1 cellular context compared by ENCODE assay signal in the genomic region with DNA sequence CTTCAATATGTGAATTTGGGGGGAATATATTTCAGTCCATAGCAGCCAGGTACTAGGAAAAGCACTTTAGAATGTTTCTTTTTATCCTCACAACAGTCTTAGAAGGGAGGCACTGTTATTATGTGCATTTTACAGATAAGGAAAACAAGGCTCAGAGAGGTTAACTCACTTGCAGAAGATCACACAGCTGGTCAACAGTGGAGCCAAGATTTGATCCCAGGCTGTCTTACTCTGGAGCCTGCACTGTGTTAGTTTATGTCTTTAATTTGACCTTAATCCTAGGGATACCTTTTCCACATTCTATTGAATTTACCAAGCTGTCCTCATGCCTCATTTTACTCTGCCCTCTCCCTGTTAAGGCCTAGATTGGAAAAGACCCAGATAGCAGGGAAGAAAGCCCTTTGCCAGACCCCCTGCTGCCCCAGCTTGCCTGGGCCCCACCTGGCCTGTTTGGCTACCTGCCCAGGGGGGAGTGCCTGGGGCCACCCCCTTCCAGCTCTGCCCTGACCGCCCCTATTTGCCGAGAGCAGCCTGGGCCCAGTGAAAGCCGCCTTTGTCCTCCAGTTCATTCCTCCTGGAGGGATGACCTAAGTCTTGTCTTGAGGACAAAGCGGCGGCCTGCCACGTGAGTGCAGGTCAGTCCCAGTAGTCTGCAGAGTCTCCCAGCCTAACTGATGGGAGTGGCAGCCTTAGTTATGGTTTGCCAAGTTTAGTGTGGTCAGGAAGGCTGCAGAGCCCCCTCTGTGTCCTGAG.
TF ChIP-seq lines count a peak whose summit lies in the region.

No MANE protein-coding gene starts in this region.

TF ChIP-seq in HepG2, 621 proteins besides CTCF, POLR2A, EP300 and RAD21 (continued from another document and continues in another):
- TF ChIP-seq, protein P1, sequence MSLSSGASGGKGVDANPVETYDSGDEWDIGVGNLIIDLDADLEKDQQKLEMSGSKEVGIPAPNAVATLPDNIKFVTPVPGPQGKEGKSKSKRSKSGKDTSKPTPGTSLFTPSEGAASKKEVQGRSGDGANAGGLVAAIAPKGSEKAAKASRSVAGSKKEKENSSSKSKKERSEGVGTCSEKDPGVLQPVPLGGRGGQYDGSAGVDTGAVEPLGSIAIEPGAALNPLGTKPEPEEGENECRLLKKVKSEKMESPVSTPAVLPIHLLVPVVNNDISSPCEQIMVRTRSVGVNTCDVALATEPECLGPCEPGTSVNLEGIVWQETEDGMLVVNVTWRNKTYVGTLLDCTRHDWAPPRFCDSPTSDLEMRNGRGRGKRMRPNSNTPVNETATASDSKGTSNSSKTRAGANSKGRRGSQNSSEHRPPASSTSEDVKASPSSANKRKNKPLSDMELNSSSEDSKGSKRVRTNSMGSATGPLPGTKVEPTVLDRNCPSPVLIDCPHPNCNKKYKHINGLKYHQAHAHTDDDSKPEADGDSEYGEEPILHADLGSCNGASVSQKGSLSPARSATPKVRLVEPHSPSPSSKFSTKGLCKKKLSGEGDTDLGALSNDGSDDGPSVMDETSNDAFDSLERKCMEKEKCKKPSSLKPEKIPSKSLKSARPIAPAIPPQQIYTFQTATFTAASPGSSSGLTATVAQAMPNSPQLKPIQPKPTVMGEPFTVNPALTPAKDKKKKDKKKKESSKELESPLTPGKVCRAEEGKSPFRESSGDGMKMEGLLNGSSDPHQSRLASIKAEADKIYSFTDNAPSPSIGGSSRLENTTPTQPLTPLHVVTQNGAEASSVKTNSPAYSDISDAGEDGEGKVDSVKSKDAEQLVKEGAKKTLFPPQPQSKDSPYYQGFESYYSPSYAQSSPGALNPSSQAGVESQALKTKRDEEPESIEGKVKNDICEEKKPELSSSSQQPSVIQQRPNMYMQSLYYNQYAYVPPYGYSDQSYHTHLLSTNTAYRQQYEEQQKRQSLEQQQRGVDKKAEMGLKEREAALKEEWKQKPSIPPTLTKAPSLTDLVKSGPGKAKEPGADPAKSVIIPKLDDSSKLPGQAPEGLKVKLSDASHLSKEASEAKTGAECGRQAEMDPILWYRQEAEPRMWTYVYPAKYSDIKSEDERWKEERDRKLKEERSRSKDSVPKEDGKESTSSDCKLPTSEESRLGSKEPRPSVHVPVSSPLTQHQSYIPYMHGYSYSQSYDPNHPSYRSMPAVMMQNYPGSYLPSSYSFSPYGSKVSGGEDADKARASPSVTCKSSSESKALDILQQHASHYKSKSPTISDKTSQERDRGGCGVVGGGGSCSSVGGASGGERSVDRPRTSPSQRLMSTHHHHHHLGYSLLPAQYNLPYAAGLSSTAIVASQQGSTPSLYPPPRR (CRISPR knock-in tag; IDR thresholded peaks at IDR 0.05; ENCODE audit: borderline replicate concordance) = peak; percentile 57
- TF ChIP-seq PHF8 (CRISPR knock-in tag; IDR thresholded peaks at IDR 0.05) = no peak
- TF ChIP-seq, protein P2, sequence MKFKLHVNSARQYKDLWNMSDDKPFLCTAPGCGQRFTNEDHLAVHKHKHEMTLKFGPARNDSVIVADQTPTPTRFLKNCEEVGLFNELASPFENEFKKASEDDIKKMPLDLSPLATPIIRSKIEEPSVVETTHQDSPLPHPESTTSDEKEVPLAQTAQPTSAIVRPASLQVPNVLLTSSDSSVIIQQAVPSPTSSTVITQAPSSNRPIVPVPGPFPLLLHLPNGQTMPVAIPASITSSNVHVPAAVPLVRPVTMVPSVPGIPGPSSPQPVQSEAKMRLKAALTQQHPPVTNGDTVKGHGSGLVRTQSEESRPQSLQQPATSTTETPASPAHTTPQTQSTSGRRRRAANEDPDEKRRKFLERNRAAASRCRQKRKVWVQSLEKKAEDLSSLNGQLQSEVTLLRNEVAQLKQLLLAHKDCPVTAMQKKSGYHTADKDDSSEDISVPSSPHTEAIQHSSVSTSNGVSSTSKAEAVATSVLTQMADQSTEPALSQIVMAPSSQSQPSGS (CRISPR knock-in tag; IDR thresholded peaks at IDR 0.05) = peak; percentile 69
- no peak for TF ChIP-seq WIZ (CRISPR knock-in tag; IDR thresholded peaks at IDR 0.05)
- TF ChIP-seq ZNF768 (CRISPR knock-in tag; IDR thresholded peaks at IDR 0.05) = peak; percentile 93
- TF ChIP-seq BHLHE40 (IDR thresholded peaks at IDR 0.05; ENCODE audit: low read length) = peak; percentile 52; the same call in 1 of the 2 replicates
- TF ChIP-seq ADNP (CRISPR knock-in tag; IDR thresholded peaks at IDR 0.05) = peak; percentile 51; the same call in 1 of the 2 replicates
- TF ChIP-seq, protein P3, sequence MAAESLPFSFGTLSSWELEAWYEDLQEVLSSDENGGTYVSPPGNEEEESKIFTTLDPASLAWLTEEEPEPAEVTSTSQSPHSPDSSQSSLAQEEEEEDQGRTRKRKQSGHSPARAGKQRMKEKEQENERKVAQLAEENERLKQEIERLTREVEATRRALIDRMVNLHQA (CRISPR knock-in tag; IDR thresholded peaks at IDR 0.05) = no peak
- peak; percentile 27; the same call in 1 of the 2 replicates for TF ChIP-seq MXD4 (CRISPR knock-in tag; IDR thresholded peaks at IDR 0.05)
- no peak for TF ChIP-seq LCORL (IDR thresholded peaks at IDR 0.05)
- 0 out of 2 replicates have a peak, but pooled peaks have one; percentile 49 for TF ChIP-seq LCORL (CRISPR knock-in tag; IDR thresholded peaks at IDR 0.05)
- peak; percentile 42; the same call in 1 of the 2 replicates for TF ChIP-seq FOXO1 (CRISPR knock-in tag; IDR thresholded peaks at IDR 0.05)
- TF ChIP-seq PHF21A (CRISPR knock-in tag; IDR thresholded peaks at IDR 0.05) = peak; percentile 75; the same call in 1 of the 2 replicates
- TF ChIP-seq, protein P4, sequence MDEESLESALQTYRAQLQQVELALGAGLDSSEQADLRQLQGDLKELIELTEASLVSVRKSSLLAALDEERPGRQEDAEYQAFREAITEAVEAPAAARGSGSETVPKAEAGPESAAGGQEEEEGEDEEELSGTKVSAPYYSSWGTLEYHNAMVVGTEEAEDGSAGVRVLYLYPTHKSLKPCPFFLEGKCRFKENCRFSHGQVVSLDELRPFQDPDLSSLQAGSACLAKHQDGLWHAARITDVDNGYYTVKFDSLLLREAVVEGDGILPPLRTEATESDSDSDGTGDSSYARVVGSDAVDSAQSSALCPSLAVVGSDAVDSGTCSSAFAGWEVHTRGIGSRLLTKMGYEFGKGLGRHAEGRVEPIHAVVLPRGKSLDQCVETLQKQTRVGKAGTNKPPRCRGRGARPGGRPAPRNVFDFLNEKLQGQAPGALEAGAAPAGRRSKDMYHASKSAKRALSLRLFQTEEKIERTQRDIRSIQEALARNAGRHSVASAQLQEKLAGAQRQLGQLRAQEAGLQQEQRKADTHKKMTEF (CRISPR knock-in tag; IDR thresholded peaks at IDR 0.05) = peak; percentile 46; the same call in 1 of the 2 replicates
- TF ChIP-seq, protein P5, sequence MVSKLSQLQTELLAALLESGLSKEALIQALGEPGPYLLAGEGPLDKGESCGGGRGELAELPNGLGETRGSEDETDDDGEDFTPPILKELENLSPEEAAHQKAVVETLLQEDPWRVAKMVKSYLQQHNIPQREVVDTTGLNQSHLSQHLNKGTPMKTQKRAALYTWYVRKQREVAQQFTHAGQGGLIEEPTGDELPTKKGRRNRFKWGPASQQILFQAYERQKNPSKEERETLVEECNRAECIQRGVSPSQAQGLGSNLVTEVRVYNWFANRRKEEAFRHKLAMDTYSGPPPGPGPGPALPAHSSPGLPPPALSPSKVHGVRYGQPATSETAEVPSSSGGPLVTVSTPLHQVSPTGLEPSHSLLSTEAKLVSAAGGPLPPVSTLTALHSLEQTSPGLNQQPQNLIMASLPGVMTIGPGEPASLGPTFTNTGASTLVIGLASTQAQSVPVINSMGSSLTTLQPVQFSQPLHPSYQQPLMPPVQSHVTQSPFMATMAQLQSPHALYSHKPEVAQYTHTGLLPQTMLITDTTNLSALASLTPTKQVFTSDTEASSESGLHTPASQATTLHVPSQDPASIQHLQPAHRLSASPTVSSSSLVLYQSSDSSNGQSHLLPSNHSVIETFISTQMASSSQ (IDR thresholded peaks at IDR 0.05; ENCODE audit: low read depth) = 0 out of 2 replicates have a peak, but pooled peaks have one; percentile 56
- TF ChIP-seq, protein P5 (CRISPR knock-in tag; IDR thresholded peaks at IDR 0.05; ENCODE audit: borderline replicate concordance) = peak; percentile 71; the same call in 1 of the 2 replicates
- 0 out of 2 replicates have a peak, but pooled peaks have one; percentile 22 for TF ChIP-seq JUND (CRISPR knock-in tag; IDR thresholded peaks at IDR 0.05)
- TF ChIP-seq NCOA2 (CRISPR knock-in tag; IDR thresholded peaks at IDR 0.05) = peak; percentile 68
- no peak for TF ChIP-seq ZFP62 (CRISPR knock-in tag; IDR thresholded peaks at IDR 0.05)
- no peak for TF ChIP-seq ZZZ3 (CRISPR knock-in tag; IDR thresholded peaks at IDR 0.05; ENCODE audit: borderline replicate concordance)
- TF ChIP-seq, protein P6, sequence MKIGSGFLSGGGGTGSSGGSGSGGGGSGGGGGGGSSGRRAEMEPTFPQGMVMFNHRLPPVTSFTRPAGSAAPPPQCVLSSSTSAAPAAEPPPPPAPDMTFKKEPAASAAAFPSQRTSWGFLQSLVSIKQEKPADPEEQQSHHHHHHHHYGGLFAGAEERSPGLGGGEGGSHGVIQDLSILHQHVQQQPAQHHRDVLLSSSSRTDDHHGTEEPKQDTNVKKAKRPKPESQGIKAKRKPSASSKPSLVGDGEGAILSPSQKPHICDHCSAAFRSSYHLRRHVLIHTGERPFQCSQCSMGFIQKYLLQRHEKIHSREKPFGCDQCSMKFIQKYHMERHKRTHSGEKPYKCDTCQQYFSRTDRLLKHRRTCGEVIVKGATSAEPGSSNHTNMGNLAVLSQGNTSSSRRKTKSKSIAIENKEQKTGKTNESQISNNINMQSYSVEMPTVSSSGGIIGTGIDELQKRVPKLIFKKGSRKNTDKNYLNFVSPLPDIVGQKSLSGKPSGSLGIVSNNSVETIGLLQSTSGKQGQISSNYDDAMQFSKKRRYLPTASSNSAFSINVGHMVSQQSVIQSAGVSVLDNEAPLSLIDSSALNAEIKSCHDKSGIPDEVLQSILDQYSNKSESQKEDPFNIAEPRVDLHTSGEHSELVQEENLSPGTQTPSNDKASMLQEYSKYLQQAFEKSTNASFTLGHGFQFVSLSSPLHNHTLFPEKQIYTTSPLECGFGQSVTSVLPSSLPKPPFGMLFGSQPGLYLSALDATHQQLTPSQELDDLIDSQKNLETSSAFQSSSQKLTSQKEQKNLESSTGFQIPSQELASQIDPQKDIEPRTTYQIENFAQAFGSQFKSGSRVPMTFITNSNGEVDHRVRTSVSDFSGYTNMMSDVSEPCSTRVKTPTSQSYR (CRISPR knock-in tag; IDR thresholded peaks at IDR 0.05; ENCODE audit: borderline replicate concordance) = no peak; the same call in 1 of the 2 replicates
- TF ChIP-seq ZNF274 (CRISPR knock-in tag; IDR thresholded peaks at IDR 0.05) = peak; percentile 48; the same call in 1 of the 2 replicates
- TF ChIP-seq, protein P7, sequence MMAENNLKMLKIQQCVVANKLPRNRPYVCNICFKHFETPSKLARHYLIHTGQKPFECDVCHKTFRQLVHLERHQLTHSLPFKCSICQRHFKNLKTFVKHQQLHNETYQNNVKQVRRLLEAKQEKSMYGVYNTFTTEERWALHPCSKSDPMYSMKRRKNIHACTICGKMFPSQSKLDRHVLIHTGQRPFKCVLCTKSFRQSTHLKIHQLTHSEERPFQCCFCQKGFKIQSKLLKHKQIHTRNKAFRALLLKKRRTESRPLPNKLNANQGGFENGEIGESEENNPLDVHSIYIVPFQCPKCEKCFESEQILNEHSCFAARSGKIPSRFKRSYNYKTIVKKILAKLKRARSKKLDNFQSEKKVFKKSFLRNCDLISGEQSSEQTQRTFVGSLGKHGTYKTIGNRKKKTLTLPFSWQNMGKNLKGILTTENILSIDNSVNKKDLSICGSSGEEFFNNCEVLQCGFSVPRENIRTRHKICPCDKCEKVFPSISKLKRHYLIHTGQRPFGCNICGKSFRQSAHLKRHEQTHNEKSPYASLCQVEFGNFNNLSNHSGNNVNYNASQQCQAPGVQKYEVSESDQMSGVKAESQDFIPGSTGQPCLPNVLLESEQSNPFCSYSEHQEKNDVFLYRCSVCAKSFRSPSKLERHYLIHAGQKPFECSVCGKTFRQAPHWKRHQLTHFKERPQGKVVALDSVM (CRISPR knock-in tag; IDR thresholded peaks at IDR 0.05) = 0 out of 2 replicates have a peak, but pooled peaks have one; percentile 35
- TF ChIP-seq HNRNPL (IDR thresholded peaks at IDR 0.05; ENCODE audit: low read depth, low read length) = 0 out of 2 replicates have a peak, but pooled peaks have one; percentile 22
- TF ChIP-seq, protein P8, sequence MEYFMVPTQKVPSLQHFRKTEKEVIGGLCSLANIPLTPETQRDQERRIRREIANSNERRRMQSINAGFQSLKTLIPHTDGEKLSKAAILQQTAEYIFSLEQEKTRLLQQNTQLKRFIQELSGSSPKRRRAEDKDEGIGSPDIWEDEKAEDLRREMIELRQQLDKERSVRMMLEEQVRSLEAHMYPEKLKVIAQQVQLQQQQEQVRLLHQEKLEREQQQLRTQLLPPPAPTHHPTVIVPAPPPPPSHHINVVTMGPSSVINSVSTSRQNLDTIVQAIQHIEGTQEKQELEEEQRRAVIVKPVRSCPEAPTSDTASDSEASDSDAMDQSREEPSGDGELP (IDR thresholded peaks at IDR 0.05; ENCODE audit: borderline replicate concordance, low read depth) = peak; percentile 79; the same call in 1 of the 2 replicates
- TF ChIP-seq KDM1A (CRISPR knock-in tag; IDR thresholded peaks at IDR 0.05) = peak; percentile 83
- no peak for TF ChIP-seq ZNF75D (CRISPR knock-in tag; IDR thresholded peaks at IDR 0.05; ENCODE audit: borderline replicate concordance)
- TF ChIP-seq, protein P9, sequence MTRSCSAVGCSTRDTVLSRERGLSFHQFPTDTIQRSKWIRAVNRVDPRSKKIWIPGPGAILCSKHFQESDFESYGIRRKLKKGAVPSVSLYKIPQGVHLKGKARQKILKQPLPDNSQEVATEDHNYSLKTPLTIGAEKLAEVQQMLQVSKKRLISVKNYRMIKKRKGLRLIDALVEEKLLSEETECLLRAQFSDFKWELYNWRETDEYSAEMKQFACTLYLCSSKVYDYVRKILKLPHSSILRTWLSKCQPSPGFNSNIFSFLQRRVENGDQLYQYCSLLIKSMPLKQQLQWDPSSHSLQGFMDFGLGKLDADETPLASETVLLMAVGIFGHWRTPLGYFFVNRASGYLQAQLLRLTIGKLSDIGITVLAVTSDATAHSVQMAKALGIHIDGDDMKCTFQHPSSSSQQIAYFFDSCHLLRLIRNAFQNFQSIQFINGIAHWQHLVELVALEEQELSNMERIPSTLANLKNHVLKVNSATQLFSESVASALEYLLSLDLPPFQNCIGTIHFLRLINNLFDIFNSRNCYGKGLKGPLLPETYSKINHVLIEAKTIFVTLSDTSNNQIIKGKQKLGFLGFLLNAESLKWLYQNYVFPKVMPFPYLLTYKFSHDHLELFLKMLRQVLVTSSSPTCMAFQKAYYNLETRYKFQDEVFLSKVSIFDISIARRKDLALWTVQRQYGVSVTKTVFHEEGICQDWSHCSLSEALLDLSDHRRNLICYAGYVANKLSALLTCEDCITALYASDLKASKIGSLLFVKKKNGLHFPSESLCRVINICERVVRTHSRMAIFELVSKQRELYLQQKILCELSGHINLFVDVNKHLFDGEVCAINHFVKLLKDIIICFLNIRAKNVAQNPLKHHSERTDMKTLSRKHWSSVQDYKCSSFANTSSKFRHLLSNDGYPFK (CRISPR knock-in tag; IDR thresholded peaks at IDR 0.05; ENCODE audit: borderline replicate concordance) = peak; percentile 18; the same call in 1 of the 2 replicates
- no peak for TF ChIP-seq MEIS1 (CRISPR knock-in tag; IDR thresholded peaks at IDR 0.05; ENCODE audit: borderline replicate concordance)
